In genomic region chr22:30234786-30235470, GRCh38 we compare ENCODE assay signal across 16 cellular contexts. TPM values are rescaled to one million over a fixed set of nuclear protein-coding genes. Genes with fewer than 3 reads are reported as not detected.
A peak's percentile ranks its signal among the peaks of the same experiment; 100 is the strongest.
DNase-seq lines count a peak whose midpoint lies in the region; ATAC-seq and TF ChIP-seq lines count a peak whose summit lies in the region.
"Had no signal": no experiment of that assay in that cellular context is flagged by ENCODE, and none has a peak within 500 bp of the region (broad histone marks: within the 10 kb centered on the region; RNA-seq: fewer than 3 reads in every experiment).

No MANE protein-coding gene starts in this region.

- peaks cover 70% of the 10 kb centered on the region for H3K4me1 Mint-ChIP-seq in nephron
- H3K4me1 Mint-ChIP-seq: stimulated activated memory B cell treated with anti-CD40 and anti-IgM and Interleukin-4, amounts not matched to agents 10 μg/mL and 1 μg/mL and 100 μg/mL, for 72 hours had no signal

- peak overlapping the region; percentile 58 to 92 (median 86) for H3K27ac Mint-ChIP-seq in nephron
- H3K27ac Mint-ChIP-seq: stimulated activated memory B cell treated with anti-CD40 and anti-IgM and Interleukin-4, amounts not matched to agents 10 μg/mL and 1 μg/mL and 100 μg/mL, for 72 hours had no signal

- no peaks in the 10 kb centered on the region for H3K36me3 Mint-ChIP-seq in nephron (ENCODE audit: low read depth)
- H3K36me3 Mint-ChIP-seq: stimulated activated memory B cell treated with anti-CD40 and anti-IgM and Interleukin-4, amounts not matched to agents 10 μg/mL and 1 μg/mL and 100 μg/mL, for 72 hours had no signal

- peak; percentile 88 for DNase-seq in M059J (ENCODE audit: low read depth)
- DNase-seq in dedifferentiated amniotic fluid mesenchymal stem cell (ENCODE audit: extremely low spot score): peak; percentile 52
- DNase-seq in activated CD8-positive, alpha-beta memory T cell treated with anti-CD3 and anti-CD28 coated beads, Interleukin-2, amount 50 U/mL, for 48 hours: no peak
- DNase-seq in GM19240 (ENCODE audit: insufficient read length, low spot score): no peak
- no peak for DNase-seq in mucosa of gallbladder (ENCODE audit: low spot score)
- DNase-seq: activated CD4-positive, alpha-beta T cell treated with anti-CD3 and anti-CD28 coated beads, Interleukin-2, amount 50 U/mL, for 1 hour; aorta; left ventricle myocardium superior; NCI-H1694; small intestine had no signal

- no peaks in the 10 kb centered on the region for H3K36me3 ChIP-seq in BLaER1 treated with 17β-estradiol and CSF1 and Interleukin-3, amounts not matched to agents 10 nM and 100 nM

- TF ChIP-seq CTCF in nephron (IDR thresholded peaks at IDR 0.05; ENCODE audit: unreplicated experiment in 3 of 3): no peak

- H4K20me1 ChIP-seq in BLaER1 treated with 17β-estradiol and CSF1 and Interleukin-3, amounts not matched to agents 10 nM and 100 nM: peaks cover 0 to 9% (median 0%) of the 10 kb centered on the region in 11 experiments; a peak in 1 of 22 replicates

- no peaks in the 10 kb centered on the region for H3K9me3 Mint-ChIP-seq in nephron
- H3K9me3 Mint-ChIP-seq: stimulated activated memory B cell treated with anti-CD40 and anti-IgM and Interleukin-4, amounts not matched to agents 10 μg/mL and 1 μg/mL and 100 μg/mL, for 72 hours had no signal

- H3K9me3 ChIP-seq in BLaER1 treated with 17β-estradiol and CSF1 and Interleukin-3, amounts not matched to agents 10 nM and 100 nM (replicated peaks in 1 of 11): peaks cover 0 to 13% (median 0%) of the 10 kb centered on the region in 11 experiments; a peak in 8 of 22 replicates

- peak overlapping the region in 1 of 3 experiments; percentile 6 for H3K4me3 Mint-ChIP-seq in nephron
- H3K4me3 Mint-ChIP-seq: stimulated activated memory B cell treated with anti-CD40 and anti-IgM and Interleukin-4, amounts not matched to agents 10 μg/mL and 1 μg/mL and 100 μg/mL, for 72 hours had no signal

- no peak for ATAC-seq in HG02759 (IDR thresholded peaks at IDR 0.05; ENCODE audit: unreplicated experiment)
- ATAC-seq: esophagus mucosa; Right ventricle myocardium inferior; stimulated activated memory B cell treated with anti-CD40 and anti-IgM and Interleukin-4, amounts not matched to agents 10 μg/mL and 1 μg/mL and 100 μg/mL, for 72 hours had no signal

- peak overlapping the region in 9 of 11 experiments; percentile 62 to 93 (median 77); a peak in 17 of 22 replicates for H3K4me2 ChIP-seq in BLaER1 treated with 17β-estradiol and CSF1 and Interleukin-3, amounts not matched to agents 10 nM and 100 nM

- H3K4me1 ChIP-seq in BLaER1 treated with 17β-estradiol and CSF1 and Interleukin-3, amounts not matched to agents 10 nM and 100 nM: peaks cover 10 to 60% (median 53%) of the 10 kb centered on the region in 10 experiments; a peak in 18 of 20 replicates

- peaks cover 0 to 7% (median 0%) of the 10 kb centered on the region in 11 experiments; a peak in 2 of 22 replicates for H3K27me3 ChIP-seq in BLaER1 treated with 17β-estradiol and CSF1 and Interleukin-3, amounts not matched to agents 10 nM and 100 nM

- no peak overlapping the region for H3K27ac ChIP-seq in BLaER1 treated with 17β-estradiol and CSF1 and Interleukin-3, amounts not matched to agents 10 nM and 100 nM

- no peak overlapping the region for H3K9ac ChIP-seq in BLaER1 treated with 17β-estradiol and CSF1 and Interleukin-3, amounts not matched to agents 10 nM and 100 nM

- peaks cover 16% of the 10 kb centered on the region for H3K27me3 Mint-ChIP-seq in nephron (ENCODE audit: low read depth)

- no peak overlapping the region for H3K4me3 ChIP-seq in BLaER1 treated with 17β-estradiol and CSF1 and Interleukin-3, amounts not matched to agents 10 nM and 100 nM

RNA-seq across cellular contexts. Expression of gene LIF, which starts 11.6 kb away (rescaled TPM):
- total RNA-seq in M059J (2014; rRNA removed; shearing (Covaris generic)): 7.5 and 9.9 TPM in 2 replicates
- total RNA-seq in mucosa of gallbladder: 17.8 TPM

RNA-seq across cellular contexts. Expression of gene OSM, which starts 31.7 kb away (rescaled TPM):
- total RNA-seq in M059J (2014; rRNA removed; shearing (Covaris generic)): not detected in 2 replicates
- 4.7 TPM for total RNA-seq in mucosa of gallbladder
- total RNA-seq: left ventricle myocardium superior had no signal

RNA-seq across cellular contexts. Expression of gene CASTOR1, which starts 54.4 kb away (rescaled TPM):
- total RNA-seq in M059J (2014; rRNA removed; shearing (Covaris generic)): 2.8 and 4.5 TPM in 2 replicates
- total RNA-seq in mucosa of gallbladder: 19.1 TPM

Comparison
In these comparisons a context has a peak if more than half of its experiments do, and no peak if none do; other contexts are left out.
1. DNase-seq: peak in M059J (single experiment) and dedifferentiated amniotic fluid mesenchymal stem cell (single experiment); none in activated CD8-positive, alpha-beta memory T cell treated with anti-CD3 and anti-CD28 coated beads, Interleukin-2, amount 50 U/mL, for 48 hours (single experiment), GM19240 (single experiment) and mucosa of gallbladder (single experiment).